In the genomic region with DNA sequence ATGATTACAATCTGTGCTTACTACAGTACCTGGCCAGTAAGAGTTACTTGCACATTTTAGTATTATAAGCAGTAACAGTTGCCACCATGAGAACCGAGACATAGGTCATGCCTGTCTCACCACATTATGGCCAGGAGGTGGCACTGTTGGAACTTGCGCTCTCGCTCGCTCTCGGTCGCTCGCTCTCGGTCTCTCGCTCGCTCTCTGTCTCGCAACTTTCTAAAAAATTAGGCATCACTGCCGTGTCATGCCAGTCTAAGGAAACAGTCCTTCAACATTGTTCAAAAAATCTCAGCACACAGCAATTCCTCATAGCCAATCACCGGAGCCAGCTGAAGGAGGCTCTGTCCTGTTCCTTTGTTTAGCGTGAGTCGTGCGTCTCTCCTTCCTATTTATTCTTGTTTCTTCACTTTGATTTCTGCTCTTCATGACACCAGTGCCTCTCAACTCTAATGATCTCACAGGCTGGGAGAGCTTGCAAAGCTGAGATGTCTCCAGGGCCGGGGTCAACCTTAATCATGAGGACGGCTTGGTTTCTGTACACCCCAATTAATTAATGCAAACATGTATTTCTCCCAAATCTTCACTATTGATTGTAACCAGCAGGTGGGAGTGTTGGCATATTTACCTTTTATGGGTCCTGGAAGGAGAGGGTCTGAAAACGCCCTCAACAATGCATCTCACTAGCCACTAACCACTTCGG, we compare ENCODE assay signal across 8 cellular contexts. TPM values are rescaled to one million over a fixed set of nuclear protein-coding genes. Genes with fewer than 3 reads are reported as not detected.
A peak's percentile ranks its signal among the peaks of the same experiment; 100 is the strongest.
DNase-seq lines count a peak whose midpoint lies in the region; ATAC-seq and TF ChIP-seq lines count a peak whose summit lies in the region.

No MANE protein-coding gene starts in this region.

- TF ChIP-seq POLR2A in HCT116 (IDR thresholded peaks at IDR 0.05; ENCODE audit: borderline replicate concordance, extremely low read depth, insufficient read depth, insufficient read length) = no peak

- no TSS peak for BruUV-seq in HCT116 (replicated peaks; lab: Mats Ljungman, UMichigan)

- peak; percentile 91 for TF ChIP-seq RAD21 in HCT116 (IDR thresholded peaks at IDR 0.05; ENCODE audit: low read depth)

- peak; percentile 74 for DNase-seq in GM03348 (ENCODE audit: low spot score)
- peak; percentile 68 for DNase-seq in HCT116 (ENCODE audit: low read depth, low spot score)
- DNase-seq in MM.1S = peak; percentile 83
- peak; percentile 81 for DNase-seq in SK-MEL-5 (ENCODE audit: low read depth, low spot score)
- peak; percentile 64 for DNase-seq in activated naive CD4-positive, alpha-beta T cell treated with anti-CD3 and anti-CD28 coated beads, Interleukin-2, amount 50 U/mL, for 16 hours
- peak; percentile 47 for DNase-seq in glomerular endothelial cell (ENCODE audit: extremely low read depth, low read depth, low spot score)
- peak in 49 of 56 donors; percentile 25 to 87 (median 69) for DNase-seq in nucleus accumbens (lab: John Stamatoyannopoulos, UW)

- H3K9ac ChIP-seq in HCT116 (ENCODE audit: low read length) = peak overlapping the region; percentile 33; the same call in 1 of the 2 replicates
- H3K9ac ChIP-seq in MM.1S (ENCODE audit: low read length) = peak overlapping the region; percentile 69

- H2AFZ ChIP-seq in HCT116 (ENCODE audit: low read depth, low read length, poor library complexity, severe bottlenecking) (peak overlapping the region; percentile 100), MM.1S (ENCODE audit: low read length) (peak overlapping the region; percentile 90)

- POLR2A ChIA-PET in HCT116 (lab: Charles Lee) = no interaction called here

- H3K4me3 ChIP-seq in HCT116 (replicated peaks in 1 of 2; ENCODE audit: low read depth in 1 of 2, low read length in 2 of 2) (peak overlapping the region; percentile 58 to 70), MM.1S (ENCODE audit: low read length) (peak overlapping the region; percentile 82), thymus (ENCODE audit: low read length) (peak overlapping the region; percentile 53)

- no peaks in the 10 kb centered on the region for H3F3A ChIP-seq in MM.1S (ENCODE audit: insufficient read depth, low read length)

- H3K36me3 ChIP-seq in HCT116 (ENCODE audit: control insufficient read depth in 1 of 2, insufficient read depth in 2 of 2, low read length in 2 of 2) (no peaks in the 10 kb centered on the region), MM.1S (replicated peaks; ENCODE audit: insufficient read depth, low read length) (no peaks in the 10 kb centered on the region), thymus (ENCODE audit: control insufficient read depth, insufficient read depth) (no peaks in the 10 kb centered on the region)

- H4K20me1 ChIP-seq in HCT116 (ENCODE audit: insufficient read depth) (no peaks in the 10 kb centered on the region), MM.1S (ENCODE audit: insufficient read depth, low read length) (no peaks in the 10 kb centered on the region)

- RAD21 ChIA-PET in HCT116 (lab: Charles Lee; ENCODE audit: low non-redundant PET in 1 of 2, low total read pairs in 2 of 2, uncharacterized antibody in 2 of 2, unreplicated experiment in 2 of 2) = interaction anchor here (0.7 to 1.5 kb wide), 6 partner anchors 303 to 427 kb away, joined by 3 to 9 read pairs (median 4); no protein-coding TSS in a partner anchor

- intact Hi-C loops in HCT116 (cut with micrococcal nuclease) = loop anchor here (1.0 to 10.0 kb wide), 5 partner anchors 230 to 1238 kb away; no protein-coding TSS in a partner anchor

- peak overlapping the region; percentile 96 for H3K4me2 ChIP-seq in HCT116 (ENCODE audit: low read length)
- H3K4me2 ChIP-seq in MM.1S (ENCODE audit: low read depth, low read length) = peak overlapping the region; percentile 78

- H3K9me3 ChIP-seq in HCT116 (ENCODE audit: control insufficient read depth in 1 of 2, insufficient read depth in 1 of 2, low read depth in 1 of 2, low read length in 2 of 2) = no peaks in the 10 kb centered on the region
- no peaks in the 10 kb centered on the region for H3K9me3 ChIP-seq in MM.1S (replicated peaks; ENCODE audit: insufficient read depth, low read length)
- H3K9me3 ChIP-seq in thymus (ENCODE audit: control insufficient read depth) = no peaks in the 10 kb centered on the region

- ATAC-seq in HCT116 = peak; percentile 82

- TF ChIP-seq CTCF in HCT116 (IDR thresholded peaks at IDR 0.05 in 2 of 3, conservative IDR thresholded peaks at IDR 0.05 in 1 of 3; ENCODE audit: borderline replicate concordance in 1 of 3, insufficient read depth in 1 of 3, low read depth in 2 of 3, low read length in 2 of 3) (peak; percentile 76 to 97 (median 86)), MM.1S (IDR thresholded peaks at IDR 0.05; ENCODE audit: low read length) (peak; percentile 83)

- H3K27ac ChIP-seq in HCT116 (ENCODE audit: low read depth, low read length) = no peak overlapping the region
- H3K27ac ChIP-seq in MM.1S (ENCODE audit: low read length) = no peak overlapping the region
- no peak overlapping the region for H3K27ac ChIP-seq in thymus (ENCODE audit: low read depth)

- H3K27me3 ChIP-seq in HCT116 (ENCODE audit: insufficient read depth, low read length) (peaks cover 7% of the 10 kb centered on the region; the same call in 1 of the 2 replicates), MM.1S (replicated peaks; ENCODE audit: insufficient read depth, low read length) (peaks cover 9% of the 10 kb centered on the region; the same call in 1 of the 2 replicates), thymus (ENCODE audit: control insufficient read depth, insufficient read depth) (peaks cover 15% of the 10 kb centered on the region)

- CTCF ChIA-PET in HCT116 (lab: Charles Lee) = interaction anchor here (0.6 to 5.8 kb wide), 12 partner anchors 10 to 460 kb away, joined by 3 to 150 read pairs (median 5); partner anchors contain the start of gene ADAMTS15

- WGBS in thymus = 1% methylated on average over 20 of the region's 20 CpGs

- no peaks in the 10 kb centered on the region for H3K79me2 ChIP-seq in HCT116 (ENCODE audit: insufficient read depth, low read length)
- H3K79me2 ChIP-seq in MM.1S (ENCODE audit: low read length) = no peaks in the 10 kb centered on the region

- H3K4me1 ChIP-seq in HCT116 (ENCODE audit: control insufficient read depth in 1 of 2, insufficient read depth in 2 of 2, low read length in 2 of 2) (peaks cover 0 to 3% of the 10 kb centered on the region in 2 experiments; a peak in 1 of 4 replicates), MM.1S (ENCODE audit: low read length) (peaks cover 30% of the 10 kb centered on the region), thymus (ENCODE audit: control insufficient read depth, insufficient read depth, low read length) (no peaks in the 10 kb centered on the region)

- H3K9me2 ChIP-seq in HCT116 (ENCODE audit: insufficient read depth) (no peaks in the 10 kb centered on the region), MM.1S (replicated peaks; ENCODE audit: insufficient read depth, low read length) (no peaks in the 10 kb centered on the region)

- in situ Hi-C loops in SK-MEL-5 (cut with HindIII; ENCODE audit: low pct_unique_long_range_greater_than_20kb, low sequenced_read_pairs) = loop anchor here (25.0 kb wide), 1 partner anchor 453 kb away; no protein-coding TSS in a partner anchor

TF ChIP-seq in HCT116, 20 proteins besides CTCF, POLR2A, EP300 and RAD21:
- TF ChIP-seq MAX (IDR thresholded peaks at IDR 0.05) (0 out of 2 replicates have a peak, but pooled peaks have one; percentile 18), EGR1 (IDR thresholded peaks at IDR 0.05; ENCODE audit: low read depth) (0 out of 2 replicates have a peak, but pooled peaks have one; percentile 11), SRF (IDR thresholded peaks at IDR 0.05; ENCODE audit: low read depth) (peak; percentile 58; the same call in 1 of the 2 replicates)
- TF ChIP-seq, protein P1, sequence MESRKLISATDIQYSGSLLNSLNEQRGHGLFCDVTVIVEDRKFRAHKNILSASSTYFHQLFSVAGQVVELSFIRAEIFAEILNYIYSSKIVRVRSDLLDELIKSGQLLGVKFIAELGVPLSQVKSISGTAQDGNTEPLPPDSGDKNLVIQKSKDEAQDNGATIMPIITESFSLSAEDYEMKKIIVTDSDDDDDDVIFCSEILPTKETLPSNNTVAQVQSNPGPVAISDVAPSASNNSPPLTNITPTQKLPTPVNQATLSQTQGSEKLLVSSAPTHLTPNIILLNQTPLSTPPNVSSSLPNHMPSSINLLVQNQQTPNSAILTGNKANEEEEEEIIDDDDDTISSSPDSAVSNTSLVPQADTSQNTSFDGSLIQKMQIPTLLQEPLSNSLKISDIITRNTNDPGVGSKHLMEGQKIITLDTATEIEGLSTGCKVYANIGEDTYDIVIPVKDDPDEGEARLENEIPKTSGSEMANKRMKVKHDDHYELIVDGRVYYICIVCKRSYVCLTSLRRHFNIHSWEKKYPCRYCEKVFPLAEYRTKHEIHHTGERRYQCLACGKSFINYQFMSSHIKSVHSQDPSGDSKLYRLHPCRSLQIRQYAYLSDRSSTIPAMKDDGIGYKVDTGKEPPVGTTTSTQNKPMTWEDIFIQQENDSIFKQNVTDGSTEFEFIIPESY (IDR thresholded peaks at IDR 0.05; ENCODE audit: extremely low read depth, insufficient replicate concordance, low read length) = no peak

RNA-seq across cellular contexts. Expression of gene ADAMTS8, which starts 6.3 kb away (rescaled TPM):
- total RNA-seq in HCT116 (2021; ENCODE audit: unreplicated experiment) (0.07 TPM), glomerular endothelial cell (not detected in 2 replicates)
- not detected in 2 replicates for polyA plus RNA-seq in HCT116 (2012)
- 0.05 TPM in 1 of 2 replicates, not detected in the other for total RNA-seq in SK-MEL-5 (2014; rRNA removed; shearing (Covaris generic))
- 0.09 TPM in 1 of 2 replicates, not detected in the other for polyA plus RNA-seq in SK-MEL-5 (2015; cell fraction: cytosol; rRNA removed)
- not detected in 2 replicates for polyA plus RNA-seq in SK-MEL-5 (2015; cell fraction: nucleus; rRNA removed)
- polyA plus RNA-seq in thymus = 0.37 TPM

RNA-seq across cellular contexts. Expression of gene ADAMTS15, which starts 13.8 kb away (rescaled TPM):
- total RNA-seq in HCT116 (2021; ENCODE audit: unreplicated experiment) (0.44 TPM), glomerular endothelial cell (1.7 and 8.5 TPM in 2 replicates)
- 0.20 and 0.22 TPM in 2 replicates for polyA plus RNA-seq in HCT116 (2012)
- total RNA-seq in SK-MEL-5 (2014; rRNA removed; shearing (Covaris generic)) = not detected in 2 replicates
- 0.01 TPM in 2 replicates for polyA plus RNA-seq in SK-MEL-5 (2015; cell fraction: cytosol; rRNA removed)
- polyA plus RNA-seq in SK-MEL-5 (2015; cell fraction: nucleus; rRNA removed) = 0.10 TPM in 1 of 2 replicates, not detected in the other
- polyA plus RNA-seq in thymus = 2.8 TPM
